Comparison of ENCODE assay signal across 8 cellular contexts in genomic region chr1:148951336-148952227, GRCh38.
DNase-seq lines count a peak whose midpoint lies in the region; ATAC-seq and TF ChIP-seq lines count a peak whose summit lies in the region.
"Not testable (repeated sequence)": the region's sequence is repeated elsewhere in the genome, so short reads cannot be mapped to it uniquely, and the experiment has no call there.

No MANE protein-coding gene starts in this region.

- ATAC-seq in GM19351 (IDR thresholded peaks at IDR 0.05; ENCODE audit: unreplicated experiment), result peak; percentile 66
- ATAC-seq in HG03378 (IDR thresholded peaks at IDR 0.05; ENCODE audit: unreplicated experiment), result peak; percentile 62
- ATAC-seq in activated CD4-positive, alpha-beta T cell treated with anti-CD3 and anti-CD28 coated beads for 36 hours, result peak; percentile 86

- not testable (repeated sequence) for H3K27me3 ChIP-seq in layer of hippocampus (ENCODE audit: control insufficient read depth, insufficient read depth, low read length)

- peak overlapping the region; percentile 94 for H3K27ac Mint-ChIP-seq in activated CD4-positive, alpha-beta T cell treated with anti-CD3 and anti-CD28 coated beads for 36 hours
- H3K27ac Mint-ChIP-seq in chondrocyte (ENCODE audit: unreplicated experiment), result peak overlapping the region; percentile 99

- H3K4me1 Mint-ChIP-seq in activated CD4-positive, alpha-beta T cell treated with anti-CD3 and anti-CD28 coated beads for 36 hours, result peaks cover 10% of the 10 kb centered on the region
- peaks cover 15% of the 10 kb centered on the region for H3K4me1 Mint-ChIP-seq in chondrocyte (ENCODE audit: low read depth)

- POLR2A ChIA-PET in activated CD4-positive, alpha-beta T cell treated with anti-CD3 and anti-CD28 coated beads for 36 hours (lab: Charles Lee), result not testable (repeated sequence)

- TF ChIP-seq CTCF in chondrocyte (IDR thresholded peaks at IDR 0.05), result peak; percentile 45

- H3K36me3 Mint-ChIP-seq in activated CD4-positive, alpha-beta T cell treated with anti-CD3 and anti-CD28 coated beads for 36 hours (ENCODE audit: low read depth); chondrocyte (ENCODE audit: low read depth): not testable (repeated sequence)

- intact Hi-C loops in activated CD4-positive, alpha-beta T cell treated with anti-CD3 and anti-CD28 coated beads for 36 hours (cut with DNase I, micrococcal nuclease), result not testable (repeated sequence)

- peak overlapping the region; percentile 67 for H3K4me3 Mint-ChIP-seq in activated CD4-positive, alpha-beta T cell treated with anti-CD3 and anti-CD28 coated beads for 36 hours
- H3K4me3 Mint-ChIP-seq in chondrocyte (ENCODE audit: unreplicated experiment), result peak overlapping the region; percentile 92

- peak overlapping the region; percentile 68 for H3K27ac ChIP-seq in layer of hippocampus (ENCODE audit: low read depth, low read length)

- in situ Hi-C loops in ACHN (cut with HindIII; ENCODE audit: low pct_ligation_motif_present, low pct_unique_long_range_greater_than_20kb, low sequenced_read_pairs), result not testable (repeated sequence)

- H3K9me3 Mint-ChIP-seq in activated CD4-positive, alpha-beta T cell treated with anti-CD3 and anti-CD28 coated beads for 36 hours (ENCODE audit: low read depth); chondrocyte (ENCODE audit: low read depth): not testable (repeated sequence)

- H3K27me3 Mint-ChIP-seq in activated CD4-positive, alpha-beta T cell treated with anti-CD3 and anti-CD28 coated beads for 36 hours; chondrocyte (ENCODE audit: low read depth): not testable (repeated sequence)

- CTCF ChIA-PET in activated CD4-positive, alpha-beta T cell treated with anti-CD3 and anti-CD28 coated beads for 36 hours (lab: Charles Lee), result not testable (repeated sequence)

- peak; percentile 83 for DNase-seq in ACHN
- DNase-seq in NCI-H460 (ENCODE audit: extremely low read depth, low read depth), result peak; percentile 82
- peak; percentile 86 for DNase-seq in activated CD4-positive, alpha-beta T cell treated with anti-CD3 and anti-CD28 coated beads for 36 hours
- peak; percentile 59 for DNase-seq in chondrocyte (ENCODE audit: low spot score)
- DNase-seq in stimulated activated CD4-positive, alpha-beta T cell treated with anti-CD3 and anti-CD28 coated beads, Interleukin-12 subunit alpha, Interleukin-12 subunit beta, amount 100 ng/mL, for 4 hours, result peak; percentile 61

Comparison
In these comparisons a context has a peak if more than half of its experiments do, and no peak if none do; other contexts are left out.
1. Peak in every context shown above with its lines: DNase-seq, ATAC-seq and H3K27ac ChIP-seq.